ENCODE assay signal across 8 cellular contexts in genomic region chr4:143616771-143617170, GRCh38.
DNase-seq lines count a peak whose midpoint lies in the region; ATAC-seq, FAIRE-seq and TF ChIP-seq lines count a peak whose summit lies in the region.

No MANE protein-coding gene starts in this region.

- H3K79me2 ChIP-seq in astrocyte (ENCODE audit: insufficient read depth, low read length): no peaks in the 10 kb centered on the region

- DNase-seq in GM10248 (ENCODE audit: extremely low spot score) (peak; percentile 34), astrocyte (ENCODE audit: low read depth) (peak; percentile 94), heart left ventricle (no peak), left ventricle myocardium superior (no peak), lower lobe of right lung (no peak)
- no peak for DNase-seq in NK-92 treated with Interleukin-12 subunit alpha and Interleukin-12 subunit beta, amount 100 ng/mL, for 24 hours (lab: John Stamatoyannopoulos, UW)

- ATAC-seq in GM21360 (IDR thresholded peaks at IDR 0.05; ENCODE audit: unreplicated experiment) (peak; percentile 75), HG03460 (IDR thresholded peaks at IDR 0.05; ENCODE audit: unreplicated experiment) (peak; percentile 85), heart left ventricle (no peak), left ventricle myocardium superior (no peak), lower lobe of right lung (no peak)

- no peaks in the 10 kb centered on the region for H3K36me3 Mint-ChIP-seq in astrocyte (ENCODE audit: low read depth, unreplicated experiment)

- H3K9ac ChIP-seq in astrocyte (ENCODE audit: low read length): no peak overlapping the region

- TF ChIP-seq CTCF in GM10248 (IDR thresholded peaks at IDR 0.05; ENCODE audit: control extremely low read depth, extremely low read depth, low read depth, missing control alignments) (no peak), astrocyte (IDR thresholded peaks at IDR 0.05; ENCODE audit: insufficient read depth, low read depth, low read length) (no peak), heart left ventricle (IDR thresholded peaks at IDR 0.05) (no peak), lower lobe of right lung (IDR thresholded peaks at IDR 0.05) (no peak)

- H3K36me3 ChIP-seq in astrocyte (ENCODE audit: insufficient read depth, low read length): no peaks in the 10 kb centered on the region
- no peaks in the 10 kb centered on the region for H3K36me3 ChIP-seq in heart left ventricle
- no peaks in the 10 kb centered on the region for H3K36me3 ChIP-seq in lower lobe of right lung

- WGBS in heart left ventricle, 4 donors: 91 to 96% (median 95%) methylated on average over 8 of the region's 8 CpGs

- no peak overlapping the region for H3K4me3 ChIP-seq in astrocyte (ENCODE audit: insufficient read depth, low read depth, low read length)
- no peak overlapping the region for H3K4me3 ChIP-seq in heart left ventricle
- no peak overlapping the region for H3K4me3 ChIP-seq in lower lobe of right lung

- H3K9me3 ChIP-seq in astrocyte (ENCODE audit: insufficient read depth, low read depth, low read length): no peaks in the 10 kb centered on the region
- H3K9me3 ChIP-seq in heart left ventricle: no peaks in the 10 kb centered on the region
- H3K9me3 ChIP-seq in lower lobe of right lung: no peaks in the 10 kb centered on the region

- H4K20me1 ChIP-seq in astrocyte (ENCODE audit: insufficient read depth, low read length): peaks cover 7% of the 10 kb centered on the region

- peaks cover 40% of the 10 kb centered on the region for H3K27me3 Mint-ChIP-seq in astrocyte (ENCODE audit: low read depth, unreplicated experiment)

- intact Hi-C loops in heart left ventricle (cut with DNase I): no loop called here
- intact Hi-C loops in left ventricle myocardium superior (cut with micrococcal nuclease): no loop called here
- intact Hi-C loops in lower lobe of right lung (cut with DNase I): no loop called here

- H2AFZ ChIP-seq in astrocyte (ENCODE audit: low read depth, low read length): no peak overlapping the region

- no peak overlapping the region for H3K4me3 Mint-ChIP-seq in astrocyte (ENCODE audit: unreplicated experiment)

- H3K27me3 ChIP-seq in astrocyte (ENCODE audit: insufficient read depth, low read length) (peaks cover 72% of the 10 kb centered on the region), heart left ventricle (no peaks in the 10 kb centered on the region), lower lobe of right lung (ENCODE audit: low read depth) (no peaks in the 10 kb centered on the region)

- peaks cover 2% of the 10 kb centered on the region for H3K9me3 Mint-ChIP-seq in astrocyte (ENCODE audit: unreplicated experiment)

- H3K27ac Mint-ChIP-seq in astrocyte (ENCODE audit: unreplicated experiment): no peak overlapping the region

- H3K4me1 ChIP-seq in astrocyte (ENCODE audit: insufficient read depth, low read length) (no peaks in the 10 kb centered on the region), heart left ventricle (no peaks in the 10 kb centered on the region), lower lobe of right lung (no peaks in the 10 kb centered on the region)

- peak overlapping the region; percentile 35 for H3K4me2 ChIP-seq in astrocyte (ENCODE audit: low read length)

- TF ChIP-seq POLR2A in heart left ventricle (IDR thresholded peaks at IDR 0.05): no peak

- no peak overlapping the region for H3K27ac ChIP-seq in astrocyte (ENCODE audit: low read depth, low read length)
- H3K27ac ChIP-seq in heart left ventricle: no peak overlapping the region
- H3K27ac ChIP-seq in lower lobe of right lung: no peak overlapping the region

- POLR2A ChIA-PET in GM10248 (lab: Yijun Ruan, JAX): no interaction called here

- no peak for FAIRE-seq in astrocyte (lab: Jason Lieb, UNC)

- CTCF ChIA-PET in GM10248 (lab: Yijun Ruan, JAX): no interaction called here

- H3K4me1 Mint-ChIP-seq in astrocyte (ENCODE audit: low read depth, unreplicated experiment): no peaks in the 10 kb centered on the region

Comparison
In these comparisons a context has a peak if more than half of its experiments do, and no peak if none do; other contexts are left out.
1. DNase-seq: peak in GM10248 (single experiment) and astrocyte (single experiment); none in heart left ventricle (0 of 5), left ventricle myocardium superior (single experiment), NK-92 treated with Interleukin-12 subunit alpha and Interleukin-12 subunit beta, amount 100 ng/mL, for 24 hours (single experiment) and lower lobe of right lung (single experiment).
2. ATAC-seq: peak in GM21360 (single experiment) and HG03460 (single experiment); none in heart left ventricle (0 of 4), left ventricle myocardium superior (single experiment) and lower lobe of right lung (0 of 2).